8 cellular contexts compared by ENCODE assay signal in genomic region chr2:215434447-215435260, GRCh38. TPM values are rescaled to one million over a fixed set of nuclear protein-coding genes. Genes with fewer than 3 reads are reported as not detected.
DNase-seq lines count a peak whose midpoint lies in the region; ATAC-seq and TF ChIP-seq lines count a peak whose summit lies in the region.
"Had no signal": no experiment of that assay in that cellular context is flagged by ENCODE, and none has a peak within 500 bp of the region (broad histone marks: within the 10 kb centered on the region; RNA-seq: fewer than 3 reads in every experiment).

No MANE protein-coding gene starts in this region.

- peak overlapping the region; percentile 45 for H3K4me3 Mint-ChIP-seq in activated CD8-positive, alpha-beta T cell treated with anti-CD3 and anti-CD28 coated beads for 36 hours

- no peak overlapping the region for H3K9ac ChIP-seq in HCT116 (ENCODE audit: low read length)
- peak overlapping the region; percentile 96 for H3K9ac ChIP-seq in skeletal muscle satellite cell (ENCODE audit: low read depth, low read length)

- RAD21 ChIA-PET in HCT116 (lab: Charles Lee; ENCODE audit: low non-redundant PET in 1 of 2, low total read pairs in 2 of 2, uncharacterized antibody in 2 of 2, unreplicated experiment in 2 of 2) = no interaction called here

- H3K27me3 ChIP-seq in HCT116 (ENCODE audit: insufficient read depth, low read length) = peaks cover 11% of the 10 kb centered on the region; the same call in 1 of the 2 replicates
- no peaks in the 10 kb centered on the region for H3K27me3 ChIP-seq in hepatocyte
- no peaks in the 10 kb centered on the region for H3K27me3 ChIP-seq in skeletal muscle satellite cell (ENCODE audit: control insufficient read depth, insufficient read depth, low read length)

- no peaks in the 10 kb centered on the region for H3K9me3 Mint-ChIP-seq in activated CD8-positive, alpha-beta T cell treated with anti-CD3 and anti-CD28 coated beads for 36 hours

- H3K79me2 ChIP-seq in HCT116 (ENCODE audit: insufficient read depth, low read length) (no peaks in the 10 kb centered on the region), hepatocyte (peaks cover 39% of the 10 kb centered on the region)

- H3K36me3 ChIP-seq in HCT116 (ENCODE audit: control insufficient read depth in 1 of 2, insufficient read depth in 2 of 2, low read length in 2 of 2) (no peaks in the 10 kb centered on the region), hepatocyte (replicated peaks; ENCODE audit: insufficient read depth, low read depth) (no peaks in the 10 kb centered on the region), skeletal muscle satellite cell (ENCODE audit: insufficient read depth, low read length) (peaks cover 61% of the 10 kb centered on the region)

- H3K4me3 ChIP-seq in HCT116 (replicated peaks in 1 of 2; ENCODE audit: low read depth in 1 of 2, low read length in 2 of 2) = no peak overlapping the region
- peak overlapping the region; percentile 61 for H3K4me3 ChIP-seq in hepatocyte
- H3K4me3 ChIP-seq in skeletal muscle satellite cell (ENCODE audit: low read length) = peak overlapping the region; percentile 86

- ATAC-seq in HCT116 (no peak), HG03025 (IDR thresholded peaks at IDR 0.05; ENCODE audit: low FRiP score, unreplicated experiment) (no peak)
- no peak for ATAC-seq in activated CD8-positive, alpha-beta T cell treated with anti-CD3 and anti-CD28 coated beads for 36 hours

- no peaks in the 10 kb centered on the region for H3K36me3 Mint-ChIP-seq in activated CD8-positive, alpha-beta T cell treated with anti-CD3 and anti-CD28 coated beads for 36 hours (ENCODE audit: low read depth)

- peaks cover 16% of the 10 kb centered on the region for H3K4me1 Mint-ChIP-seq in activated CD8-positive, alpha-beta T cell treated with anti-CD3 and anti-CD28 coated beads for 36 hours (ENCODE audit: low read depth)

- H3K9me2 ChIP-seq in HCT116 (ENCODE audit: insufficient read depth) = no peaks in the 10 kb centered on the region
- H3K9me2 ChIP-seq in hepatocyte (replicated peaks; ENCODE audit: insufficient read depth) = no peaks in the 10 kb centered on the region

- no peak overlapping the region for H3K27ac Mint-ChIP-seq in activated CD8-positive, alpha-beta T cell treated with anti-CD3 and anti-CD28 coated beads for 36 hours

- no peak for TF ChIP-seq POLR2A in HCT116 (IDR thresholded peaks at IDR 0.05; ENCODE audit: borderline replicate concordance, extremely low read depth, insufficient read depth, insufficient read length)

- TF ChIP-seq CTCF in HCT116 (IDR thresholded peaks at IDR 0.05 in 2 of 3, conservative IDR thresholded peaks at IDR 0.05 in 1 of 3; ENCODE audit: borderline replicate concordance in 1 of 3, insufficient read depth in 1 of 3, low read depth in 2 of 3, low read length in 2 of 3) (no peak), hepatocyte (IDR thresholded peaks at IDR 0.05; ENCODE audit: poor library complexity) (no peak)
- no peak for TF ChIP-seq CTCF in activated CD8-positive, alpha-beta T cell treated with anti-CD3 and anti-CD28 coated beads for 36 hours (IDR thresholded peaks at IDR 0.05)

- 10% methylated on average over 10 of the region's 10 CpGs for WGBS in hepatocyte (ENCODE audit: low lambda C conversion rate, missing lambda C conversion rate)

- peak overlapping the region; percentile 37 for H2AFZ ChIP-seq in HCT116 (ENCODE audit: low read depth, low read length, poor library complexity, severe bottlenecking)
- H2AFZ ChIP-seq in hepatocyte = no peak overlapping the region

- H3K4me1 ChIP-seq in HCT116 (ENCODE audit: control insufficient read depth in 1 of 2, insufficient read depth in 2 of 2, low read length in 2 of 2) (peaks cover 20 to 37% of the 10 kb centered on the region in 2 experiments), hepatocyte (ENCODE audit: insufficient read depth) (peaks cover 29% of the 10 kb centered on the region), skeletal muscle satellite cell (ENCODE audit: control insufficient read depth, insufficient read depth, low read length) (peaks cover 53% of the 10 kb centered on the region)

- H3K9me3 ChIP-seq in HCT116 (ENCODE audit: control insufficient read depth in 1 of 2, insufficient read depth in 1 of 2, low read depth in 1 of 2, low read length in 2 of 2) (no peaks in the 10 kb centered on the region), hepatocyte (ENCODE audit: low read depth) (no peaks in the 10 kb centered on the region), skeletal muscle satellite cell (replicated peaks; ENCODE audit: low read length) (no peaks in the 10 kb centered on the region)

- peak overlapping the region; percentile 86 for H3K4me2 ChIP-seq in HCT116 (ENCODE audit: low read length)
- peak overlapping the region; percentile 79 for H3K4me2 ChIP-seq in hepatocyte
- peak overlapping the region; percentile 88 for H3K4me2 ChIP-seq in skeletal muscle satellite cell (ENCODE audit: low read length)

- H4K20me1 ChIP-seq in HCT116 (ENCODE audit: insufficient read depth) (no peaks in the 10 kb centered on the region), hepatocyte (ENCODE audit: insufficient read depth, poor library complexity, severe bottlenecking) (no peaks in the 10 kb centered on the region)

- intact Hi-C loops in HCT116 (cut with micrococcal nuclease) = no loop called here
- intact Hi-C loops in activated CD8-positive, alpha-beta T cell treated with anti-CD3 and anti-CD28 coated beads for 36 hours (cut with micrococcal nuclease) = no loop called here

- BruUV-seq in HCT116 (replicated peaks; lab: Mats Ljungman, UMichigan) = no TSS peak

- DNase-seq in HCT116 (ENCODE audit: low read depth, low spot score) = no peak
- DNase-seq in activated CD8-positive, alpha-beta T cell treated with anti-CD3 and anti-CD28 coated beads for 36 hours = no peak
- no peak for DNase-seq in hepatocyte (ENCODE audit: low spot score)
- DNase-seq in HK-2 (ENCODE audit: unreplicated experiment) = no peak
- no peak for DNase-seq in midbrain (lab: John Stamatoyannopoulos, UW)
- DNase-seq: kidney glomerular epithelial cell had no signal

- CTCF ChIA-PET in HCT116 (lab: Charles Lee) = no interaction called here
- CTCF ChIA-PET in activated CD8-positive, alpha-beta T cell treated with anti-CD3 and anti-CD28 coated beads for 36 hours (lab: Charles Lee) = no interaction called here

- H3K27ac ChIP-seq in HCT116 (ENCODE audit: low read depth, low read length) (no peak overlapping the region), hepatocyte (peak overlapping the region; percentile 86)

- POLR2A ChIA-PET in HCT116 (lab: Charles Lee) = no interaction called here
- POLR2A ChIA-PET in activated CD8-positive, alpha-beta T cell treated with anti-CD3 and anti-CD28 coated beads for 36 hours (lab: Charles Lee) = no interaction called here

- peaks cover 60% of the 10 kb centered on the region for H3K27me3 Mint-ChIP-seq in activated CD8-positive, alpha-beta T cell treated with anti-CD3 and anti-CD28 coated beads for 36 hours

- TF ChIP-seq RAD21 in HCT116 (IDR thresholded peaks at IDR 0.05; ENCODE audit: low read depth) = no peak

TF ChIP-seq in HCT116, 20 proteins besides CTCF, POLR2A, EP300 and RAD21:
- TF ChIP-seq EGR1 (IDR thresholded peaks at IDR 0.05; ENCODE audit: low read depth) (no peak), REST (IDR thresholded peaks at IDR 0.05; ENCODE audit: low read depth) (no peak), FOSL1 (IDR thresholded peaks at IDR 0.05; ENCODE audit: low read depth) (no peak)

RNA-seq across cellular contexts. Expression of gene FN1, which starts 1.2 kb away (rescaled TPM):
- total RNA-seq in HCT116 (2021; ENCODE audit: unreplicated experiment) = 11.1 TPM
- 5.3 and 6.3 TPM in 2 replicates for polyA plus RNA-seq in HCT116 (2012)
- under 1 TPM in 1 of 2 experiments, not detected in 1; 0.11 TPM for total RNA-seq in activated CD8-positive, alpha-beta T cell treated with anti-CD3 and anti-CD28 coated beads for 36 hours
- 2,129 and 3,020 TPM in 2 replicates for total RNA-seq in hepatocyte
- polyA plus RNA-seq in hepatocyte = 1,572 and 1,650 TPM in 2 replicates
- 9,411 and 9,536 TPM in 2 replicates for total RNA-seq in skeletal muscle satellite cell (2012; rRNA removed)

Comparison
In these comparisons a context has a peak if more than half of its experiments do, and no peak if none do; other contexts are left out.
1. H3K4me3 ChIP-seq: peak in hepatocyte (single experiment) and skeletal muscle satellite cell (single experiment); none in HCT116 (0 of 2).
2. RNA of gene FN1, which starts 1.2 kb away (total RNA-seq): 2,129 to 3,020 TPM in hepatocyte; 11.1 TPM in HCT116 (single experiment) and 0.11 TPM in activated CD8-positive, alpha-beta T cell treated with anti-CD3 and anti-CD28 coated beads for 36 hours; every median in the first group is over 100 times any median in the second.
3. Peak in every context shown above with its lines, with median percentiles within 50 percentile points of each other: H3K4me2 ChIP-seq.